In the genomic region with DNA sequence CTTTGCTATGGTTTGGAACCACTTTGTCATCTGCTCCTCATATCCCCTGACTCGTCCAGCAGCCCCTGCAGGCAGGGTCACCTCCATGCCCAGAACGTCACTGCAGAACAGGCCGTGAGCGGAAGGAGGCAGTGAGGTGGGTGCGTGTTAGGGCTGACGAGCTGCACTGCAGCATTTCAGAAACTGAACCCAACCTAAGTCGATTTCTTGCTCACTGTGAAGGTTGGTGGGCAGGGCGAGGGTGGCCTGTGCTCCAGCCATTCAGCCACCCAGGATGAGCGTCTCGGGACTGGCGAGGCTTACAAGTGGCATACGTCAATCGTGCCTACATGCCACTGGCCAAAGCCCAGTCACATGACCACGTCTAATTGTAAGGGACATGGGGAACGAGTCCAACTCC, we compare ENCODE assay signal across 20 cellular contexts.
DNase-seq lines count a peak whose midpoint lies in the region; ATAC-seq, FAIRE-seq and TF ChIP-seq lines count a peak whose summit lies in the region.
"Had no signal": no experiment of that assay in that cellular context is flagged by ENCODE, and none has a peak within 500 bp of the region (broad histone marks: within the 10 kb centered on the region; RNA-seq: fewer than 3 reads in every experiment).

No MANE protein-coding gene starts in this region.

- H3K4me2 ChIP-seq in K562 (ENCODE audit: insufficient read depth, low read length) (no peak overlapping the region), neuronal stem cell (ENCODE audit: insufficient read depth, low read length, poor library complexity, severe bottlenecking) (no peak overlapping the region)

- TF ChIP-seq POLR2A in K562 (conservative IDR thresholded peaks at IDR 0.05): no peak

- H3K4me1 ChIP-seq in right cardiac atrium (ENCODE audit: control insufficient read depth, insufficient read depth, low read length) (no peaks in the 10 kb centered on the region), K562 (replicated peaks in 1 of 2; ENCODE audit: control insufficient read depth in 2 of 2, insufficient read depth in 2 of 2, low read length in 2 of 2) (no peaks in the 10 kb centered on the region; a peak in 1 of 5 replicates), neuronal stem cell (ENCODE audit: control insufficient read depth in 2 of 2, insufficient read depth in 1 of 2, low read depth in 1 of 2, low read length in 2 of 2) (peaks cover 0 to 2% of the 10 kb centered on the region in 2 donors)
- H3K4me1 ChIP-seq: HAP-1 had no signal

- H3K36me3 Mint-ChIP-seq in activated naive CD4-positive, alpha-beta T cell treated with anti-CD3 and anti-CD28 coated beads for 36 hours (ENCODE audit: low read depth): no peaks in the 10 kb centered on the region
- H3K36me3 Mint-ChIP-seq: CD4-positive, alpha-beta memory T cell had no signal

- 73% methylated on average over 15 of the region's 15 CpGs for WGBS in right cardiac atrium
- 2% methylated on average over 15 of the region's 15 CpGs for WGBS in K562 (ENCODE audit: insufficient coverage, low coverage, missing lambda C conversion rate)
- no CpG with 5 or more reads among the region's 15 CpGs for WGBS in neuronal stem cell (ENCODE audit: extremely low coverage in 2 of 2, insufficient read length in 2 of 2, insufficient replicate concordance in 1 of 2), 2 donors

- no peak for ATAC-seq in Right ventricle myocardium superior (ENCODE audit: poor library complexity)
- ATAC-seq in right cardiac atrium: no peak
- ATAC-seq in K562: no peak

- no peak for FAIRE-seq in K562 (lab: Jason Lieb, UNC)
- FAIRE-seq: GM12891, GM18507, H54 had no signal

- CTCF ChIA-PET in K562 (lab: Yijun Ruan, JAX; ENCODE audit: low intra/inter-chr PET ratio): no interaction called here
- CTCF ChIA-PET in activated naive CD4-positive, alpha-beta T cell treated with anti-CD3 and anti-CD28 coated beads for 36 hours (lab: Charles Lee): no interaction called here

- intact Hi-C loops in Right ventricle myocardium superior (cut with DNase I): no loop called here
- intact Hi-C loops in right cardiac atrium (cut with DNase I): no loop called here
- intact Hi-C loops in K562 (cut with micrococcal nuclease): no loop called here
- intact Hi-C loops in activated naive CD4-positive, alpha-beta T cell treated with anti-CD3 and anti-CD28 coated beads for 36 hours (cut with micrococcal nuclease): no loop called here

- no peak overlapping the region for H3K4me3 ChIP-seq in right cardiac atrium (ENCODE audit: low read length)
- no peak overlapping the region for H3K4me3 ChIP-seq in K562
- H3K4me3 ChIP-seq in neuronal stem cell (ENCODE audit: low read length in 2 of 2): no peak overlapping the region
- H3K4me3 ChIP-seq: HAP-1 had no signal

- no peaks in the 10 kb centered on the region for H3K27me3 Mint-ChIP-seq in activated naive CD4-positive, alpha-beta T cell treated with anti-CD3 and anti-CD28 coated beads for 36 hours (ENCODE audit: low read depth)
- H3K27me3 Mint-ChIP-seq: CD4-positive, alpha-beta memory T cell had no signal

- no peaks in the 10 kb centered on the region for H3K79me2 ChIP-seq in K562 (ENCODE audit: control insufficient read depth, insufficient read depth, low read length)

- no peak overlapping the region for H3K18ac ChIP-seq in neuronal stem cell (ENCODE audit: low read length)

- TF ChIP-seq EP300 in K562 (IDR thresholded peaks at IDR 0.05; ENCODE audit: low read length): no peak

- H3K27me3 ChIP-seq in right cardiac atrium (ENCODE audit: control insufficient read depth, insufficient read depth) (no peaks in the 10 kb centered on the region), K562 (ENCODE audit: control insufficient read depth in 2 of 2, insufficient read depth in 2 of 2, low read length in 2 of 2) (peaks cover 4 to 51% of the 10 kb centered on the region in 2 experiments; a peak in 4 of 5 replicates), neuronal stem cell (ENCODE audit: control insufficient read depth in 3 of 3, insufficient read depth in 3 of 3, low read depth in 1 of 3, low read length in 3 of 3) (no peaks in the 10 kb centered on the region)

- no peak overlapping the region for H4K91ac ChIP-seq in neuronal stem cell (ENCODE audit: low read depth, low read length, poor library complexity)

- peaks cover 2% of the 10 kb centered on the region for H3K79me1 ChIP-seq in neuronal stem cell (ENCODE audit: low read depth, low read length)

- H3K4me1 Mint-ChIP-seq in activated naive CD4-positive, alpha-beta T cell treated with anti-CD3 and anti-CD28 coated beads for 36 hours (ENCODE audit: low read depth): no peaks in the 10 kb centered on the region
- H3K4me1 Mint-ChIP-seq: CD4-positive, alpha-beta memory T cell had no signal

- no peak for TF ChIP-seq CTCF in K562 (IDR thresholded peaks at IDR 0.05 in 2 of 3, conservative IDR thresholded peaks at IDR 0.05 in 1 of 3; ENCODE audit: insufficient read depth in 2 of 3, low read depth in 1 of 3, low read length in 3 of 3)

- POLR2A ChIA-PET in K562 (lab: Yijun Ruan, JAX): interaction anchor here (0.6 to 0.7 kb wide), 2 partner anchors 10 to 13 kb away, joined by 3 read pairs; no protein-coding TSS in a partner anchor

- H4K20me1 ChIP-seq in K562 (replicated peaks; ENCODE audit: control insufficient read depth, insufficient read depth, low read length): peaks cover 7% of the 10 kb centered on the region

- no peak overlapping the region for H3K27ac Mint-ChIP-seq in activated naive CD4-positive, alpha-beta T cell treated with anti-CD3 and anti-CD28 coated beads for 36 hours
- H3K27ac Mint-ChIP-seq: CD4-positive, alpha-beta memory T cell; HFFc6 had no signal

- H2BK120ac ChIP-seq in neuronal stem cell (ENCODE audit: low read depth, low read length): no peak overlapping the region

- no peak overlapping the region for H3K4ac ChIP-seq in neuronal stem cell (ENCODE audit: low read length)

- H3K27ac ChIP-seq in right cardiac atrium (ENCODE audit: low read length) (no peak overlapping the region), K562 (ENCODE audit: extremely low read depth, low read depth, low read length) (no peak overlapping the region), neuronal stem cell (replicated peaks; ENCODE audit: low read length) (no peak overlapping the region)

- H3K23ac ChIP-seq in neuronal stem cell (ENCODE audit: low read depth, low read length, poor library complexity): peak overlapping the region; percentile 66

- H2BK15ac ChIP-seq in neuronal stem cell (ENCODE audit: low read length): no peak overlapping the region

- H3K36me3 ChIP-seq in K562 (ENCODE audit: control insufficient read depth, insufficient read depth, low read length) (no peaks in the 10 kb centered on the region), neuronal stem cell (replicated peaks in 1 of 2; ENCODE audit: control insufficient read depth in 2 of 2, insufficient read depth in 2 of 2, low read length in 2 of 2) (no peaks in the 10 kb centered on the region)
- H3K36me3 ChIP-seq: HAP-1 had no signal

- H3K9me3 ChIP-seq in right cardiac atrium (ENCODE audit: control insufficient read depth, low read length) (no peaks in the 10 kb centered on the region), K562 (replicated peaks; ENCODE audit: control insufficient read depth, insufficient read depth, low read depth, low read length) (no peaks in the 10 kb centered on the region), neuronal stem cell (replicated peaks in 1 of 2; ENCODE audit: control insufficient read depth in 2 of 2, insufficient read depth in 1 of 2, low read depth in 1 of 2, low read length in 2 of 2) (no peaks in the 10 kb centered on the region)
- H3K9me3 ChIP-seq: HAP-1 had no signal

- no peak overlapping the region for H2AFZ ChIP-seq in K562 (ENCODE audit: low read depth, low read length)
- H2AFZ ChIP-seq in neuronal stem cell (ENCODE audit: low read length): no peak overlapping the region

- no peak overlapping the region for H2BK5ac ChIP-seq in neuronal stem cell (ENCODE audit: low read length)

- H3K9me1 ChIP-seq in K562 (ENCODE audit: control insufficient read depth, insufficient read depth, low read length): peaks cover 4% of the 10 kb centered on the region

- no peak overlapping the region for H2AK5ac ChIP-seq in neuronal stem cell (ENCODE audit: low read depth, low read length)

- TF ChIP-seq RAD21 in K562 (CRISPR knock-in tag; conservative IDR thresholded peaks at IDR 0.05 in 1 of 2, IDR thresholded peaks at IDR 0.05 in 1 of 2): no peak

- DNase-seq in Right ventricle myocardium superior: peak; percentile 13
- DNase-seq in right cardiac atrium: no peak
- no peak for DNase-seq in K562 (ENCODE audit: extremely low read depth in 1 of 4, low spot score in 3 of 4)
- DNase-seq in neuronal stem cell (ENCODE audit: low spot score): no peak
- DNase-seq in nucleus accumbens (lab: John Stamatoyannopoulos, UW): no peak
- DNase-seq in superior temporal gyrus (ENCODE audit: extremely low spot score): no peak
- DNase-seq in activated naive CD4-positive, alpha-beta T cell treated with anti-CD3 and anti-CD28 coated beads for 36 hours: no peak
- DNase-seq: C1 segment of cervical spinal cord; Calu3; CD4-positive, alpha-beta memory T cell; COR-L47; DMS53; DMS79 treated with DMSO at 0.1 percent for 48 hours; GF-D8; GOT3; HFFc6 had no signal

- no peak overlapping the region for H3K4me3 Mint-ChIP-seq in activated naive CD4-positive, alpha-beta T cell treated with anti-CD3 and anti-CD28 coated beads for 36 hours
- H3K4me3 Mint-ChIP-seq: CD4-positive, alpha-beta memory T cell; HFFc6 had no signal

- H3K14ac ChIP-seq in neuronal stem cell (ENCODE audit: low read length): no peak overlapping the region

- no peak overlapping the region for H2BK12ac ChIP-seq in neuronal stem cell (ENCODE audit: low read length)

- H3K9me3 Mint-ChIP-seq in activated naive CD4-positive, alpha-beta T cell treated with anti-CD3 and anti-CD28 coated beads for 36 hours: peaks cover 9% of the 10 kb centered on the region

- H4K8ac ChIP-seq in neuronal stem cell (ENCODE audit: low read depth, low read length): no peak overlapping the region

- BruUV-seq in K562 (replicated peaks; lab: Mats Ljungman, UMichigan): no TSS peak

- H3K9ac ChIP-seq in K562 (ENCODE audit: insufficient read depth in 1 of 2, low read depth in 2 of 2, low read length in 2 of 2) (no peak overlapping the region), neuronal stem cell (ENCODE audit: low read depth, low read length, poor library complexity) (no peak overlapping the region)

- in situ Hi-C loops in K562 (cut with MboI): no loop called here

TF ChIP-seq in K562, 482 proteins besides CTCF, POLR2A, EP300 and RAD21 (continues in another document):
- no peak for TF ChIP-seq SRSF3 (IDR thresholded peaks at IDR 0.05; ENCODE audit: insufficient read depth, low read length)
